Comparison of ENCODE assay signal across 1 cellular context in the genomic region with DNA sequence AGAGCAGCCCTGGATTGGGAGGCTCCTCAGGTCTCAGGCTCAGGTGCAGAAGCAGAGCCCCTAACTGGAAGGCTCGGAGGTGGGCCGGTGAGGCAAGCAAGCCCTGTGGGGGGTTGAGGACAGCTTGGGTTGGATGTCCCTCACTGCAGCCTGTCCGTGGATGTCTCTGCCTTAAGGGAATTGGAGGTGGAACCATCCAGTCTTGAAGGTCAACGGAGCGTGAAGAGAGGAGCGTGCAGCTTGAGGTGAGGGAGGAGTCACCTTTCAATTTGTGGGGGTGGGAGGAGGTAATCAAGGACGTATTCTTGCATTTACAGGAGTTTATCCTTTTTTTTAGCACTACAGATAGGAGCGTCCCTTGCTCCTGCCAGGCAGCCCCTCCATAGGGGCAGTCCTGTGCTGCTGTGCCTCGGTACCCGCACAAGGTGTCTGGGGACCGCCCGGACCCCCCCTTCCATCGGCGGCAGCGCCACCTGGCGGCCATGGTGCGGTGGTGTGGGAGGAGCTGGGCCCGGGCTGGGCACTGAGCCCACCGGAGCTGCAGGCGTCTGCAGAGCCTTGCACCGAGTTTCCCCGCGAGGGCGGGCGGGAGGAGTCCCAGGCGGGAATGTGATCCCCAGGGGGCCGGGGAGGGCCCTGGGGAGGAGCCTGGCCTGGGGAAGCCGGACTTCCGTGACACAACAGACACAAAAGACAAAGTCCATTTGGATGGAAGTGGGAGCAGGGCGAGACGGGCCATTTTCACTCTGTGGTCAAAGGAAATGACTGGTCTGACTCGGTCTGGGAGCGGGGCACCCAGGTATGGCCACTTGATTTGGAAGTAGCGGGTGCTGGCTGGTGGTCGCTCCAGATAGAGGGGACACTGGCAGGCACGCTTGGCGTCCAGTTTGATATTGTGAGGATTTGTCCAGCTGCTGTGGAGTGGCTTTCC.
A peak's percentile ranks its signal among the peaks of the same experiment; 100 is the strongest.
TF ChIP-seq lines count a peak whose summit lies in the region.

No MANE protein-coding gene starts in this region.

TF ChIP-seq in HepG2, 621 proteins besides CTCF, POLR2A, EP300 and RAD21 (continued from another document and continues in another):
- TF ChIP-seq, protein P1, sequence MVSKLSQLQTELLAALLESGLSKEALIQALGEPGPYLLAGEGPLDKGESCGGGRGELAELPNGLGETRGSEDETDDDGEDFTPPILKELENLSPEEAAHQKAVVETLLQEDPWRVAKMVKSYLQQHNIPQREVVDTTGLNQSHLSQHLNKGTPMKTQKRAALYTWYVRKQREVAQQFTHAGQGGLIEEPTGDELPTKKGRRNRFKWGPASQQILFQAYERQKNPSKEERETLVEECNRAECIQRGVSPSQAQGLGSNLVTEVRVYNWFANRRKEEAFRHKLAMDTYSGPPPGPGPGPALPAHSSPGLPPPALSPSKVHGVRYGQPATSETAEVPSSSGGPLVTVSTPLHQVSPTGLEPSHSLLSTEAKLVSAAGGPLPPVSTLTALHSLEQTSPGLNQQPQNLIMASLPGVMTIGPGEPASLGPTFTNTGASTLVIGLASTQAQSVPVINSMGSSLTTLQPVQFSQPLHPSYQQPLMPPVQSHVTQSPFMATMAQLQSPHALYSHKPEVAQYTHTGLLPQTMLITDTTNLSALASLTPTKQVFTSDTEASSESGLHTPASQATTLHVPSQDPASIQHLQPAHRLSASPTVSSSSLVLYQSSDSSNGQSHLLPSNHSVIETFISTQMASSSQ (IDR thresholded peaks at IDR 0.05; ENCODE audit: low read depth) = peak; percentile 24; the same call in 1 of the 2 replicates
- TF ChIP-seq, protein P1 (CRISPR knock-in tag; IDR thresholded peaks at IDR 0.05; ENCODE audit: borderline replicate concordance) = peak; percentile 63; the same call in 1 of the 2 replicates
- TF ChIP-seq RAD51 (IDR thresholded peaks at IDR 0.05; ENCODE audit: borderline replicate concordance) = no peak
- no peak for TF ChIP-seq REL (CRISPR knock-in tag; conservative IDR thresholded peaks at IDR 0.05)
- TF ChIP-seq ZNF746 (CRISPR knock-in tag; IDR thresholded peaks at IDR 0.05) = peak; percentile 80
- TF ChIP-seq MZF1 (CRISPR knock-in tag; IDR thresholded peaks at IDR 0.05; ENCODE audit: borderline replicate concordance) = no peak
- no peak for TF ChIP-seq KLF11 (CRISPR knock-in tag; IDR thresholded peaks at IDR 0.05)
- peak; percentile 93 for TF ChIP-seq SAP130 (CRISPR knock-in tag; IDR thresholded peaks at IDR 0.05; ENCODE audit: low read depth)
- peak; percentile 71 for TF ChIP-seq ASH2L (IDR thresholded peaks at IDR 0.05; ENCODE audit: insufficient read length, low read depth, low read length)
- no peak for TF ChIP-seq NONO (IDR thresholded peaks at IDR 0.05)
- TF ChIP-seq NONO (CRISPR knock-in tag; conservative IDR thresholded peaks at IDR 0.05) = 0 out of 2 replicates have a peak, but pooled peaks have one; percentile 44
- no peak for TF ChIP-seq SP2 (CRISPR knock-in tag; IDR thresholded peaks at IDR 0.05)
- TF ChIP-seq GABPB1 (CRISPR knock-in tag; IDR thresholded peaks at IDR 0.05) = peak; percentile 87
- TF ChIP-seq PAF1 (CRISPR knock-in tag; IDR thresholded peaks at IDR 0.05) = no peak
- peak; percentile 78 for TF ChIP-seq ZFY (CRISPR knock-in tag; IDR thresholded peaks at IDR 0.05)
- TF ChIP-seq ZNF441 (CRISPR knock-in tag; IDR thresholded peaks at IDR 0.05; ENCODE audit: borderline replicate concordance) = peak; percentile 93
- TF ChIP-seq ZNF562 (CRISPR knock-in tag; IDR thresholded peaks at IDR 0.05; ENCODE audit: borderline replicate concordance) = no peak
- peak; percentile 89 for TF ChIP-seq MED1 (CRISPR knock-in tag; IDR thresholded peaks at IDR 0.05)
- no peak for TF ChIP-seq ZNF841 (CRISPR knock-in tag; IDR thresholded peaks at IDR 0.05; ENCODE audit: borderline replicate concordance)
- no peak for TF ChIP-seq ZNF20 (CRISPR knock-in tag; IDR thresholded peaks at IDR 0.05)
- TF ChIP-seq ZNF329 (CRISPR knock-in tag; IDR thresholded peaks at IDR 0.05; ENCODE audit: low read depth) = no peak
- 0 out of 2 replicates have a peak, but pooled peaks have one; percentile 46 for TF ChIP-seq ZNF224 (CRISPR knock-in tag; IDR thresholded peaks at IDR 0.05)
- TF ChIP-seq, protein P2, sequence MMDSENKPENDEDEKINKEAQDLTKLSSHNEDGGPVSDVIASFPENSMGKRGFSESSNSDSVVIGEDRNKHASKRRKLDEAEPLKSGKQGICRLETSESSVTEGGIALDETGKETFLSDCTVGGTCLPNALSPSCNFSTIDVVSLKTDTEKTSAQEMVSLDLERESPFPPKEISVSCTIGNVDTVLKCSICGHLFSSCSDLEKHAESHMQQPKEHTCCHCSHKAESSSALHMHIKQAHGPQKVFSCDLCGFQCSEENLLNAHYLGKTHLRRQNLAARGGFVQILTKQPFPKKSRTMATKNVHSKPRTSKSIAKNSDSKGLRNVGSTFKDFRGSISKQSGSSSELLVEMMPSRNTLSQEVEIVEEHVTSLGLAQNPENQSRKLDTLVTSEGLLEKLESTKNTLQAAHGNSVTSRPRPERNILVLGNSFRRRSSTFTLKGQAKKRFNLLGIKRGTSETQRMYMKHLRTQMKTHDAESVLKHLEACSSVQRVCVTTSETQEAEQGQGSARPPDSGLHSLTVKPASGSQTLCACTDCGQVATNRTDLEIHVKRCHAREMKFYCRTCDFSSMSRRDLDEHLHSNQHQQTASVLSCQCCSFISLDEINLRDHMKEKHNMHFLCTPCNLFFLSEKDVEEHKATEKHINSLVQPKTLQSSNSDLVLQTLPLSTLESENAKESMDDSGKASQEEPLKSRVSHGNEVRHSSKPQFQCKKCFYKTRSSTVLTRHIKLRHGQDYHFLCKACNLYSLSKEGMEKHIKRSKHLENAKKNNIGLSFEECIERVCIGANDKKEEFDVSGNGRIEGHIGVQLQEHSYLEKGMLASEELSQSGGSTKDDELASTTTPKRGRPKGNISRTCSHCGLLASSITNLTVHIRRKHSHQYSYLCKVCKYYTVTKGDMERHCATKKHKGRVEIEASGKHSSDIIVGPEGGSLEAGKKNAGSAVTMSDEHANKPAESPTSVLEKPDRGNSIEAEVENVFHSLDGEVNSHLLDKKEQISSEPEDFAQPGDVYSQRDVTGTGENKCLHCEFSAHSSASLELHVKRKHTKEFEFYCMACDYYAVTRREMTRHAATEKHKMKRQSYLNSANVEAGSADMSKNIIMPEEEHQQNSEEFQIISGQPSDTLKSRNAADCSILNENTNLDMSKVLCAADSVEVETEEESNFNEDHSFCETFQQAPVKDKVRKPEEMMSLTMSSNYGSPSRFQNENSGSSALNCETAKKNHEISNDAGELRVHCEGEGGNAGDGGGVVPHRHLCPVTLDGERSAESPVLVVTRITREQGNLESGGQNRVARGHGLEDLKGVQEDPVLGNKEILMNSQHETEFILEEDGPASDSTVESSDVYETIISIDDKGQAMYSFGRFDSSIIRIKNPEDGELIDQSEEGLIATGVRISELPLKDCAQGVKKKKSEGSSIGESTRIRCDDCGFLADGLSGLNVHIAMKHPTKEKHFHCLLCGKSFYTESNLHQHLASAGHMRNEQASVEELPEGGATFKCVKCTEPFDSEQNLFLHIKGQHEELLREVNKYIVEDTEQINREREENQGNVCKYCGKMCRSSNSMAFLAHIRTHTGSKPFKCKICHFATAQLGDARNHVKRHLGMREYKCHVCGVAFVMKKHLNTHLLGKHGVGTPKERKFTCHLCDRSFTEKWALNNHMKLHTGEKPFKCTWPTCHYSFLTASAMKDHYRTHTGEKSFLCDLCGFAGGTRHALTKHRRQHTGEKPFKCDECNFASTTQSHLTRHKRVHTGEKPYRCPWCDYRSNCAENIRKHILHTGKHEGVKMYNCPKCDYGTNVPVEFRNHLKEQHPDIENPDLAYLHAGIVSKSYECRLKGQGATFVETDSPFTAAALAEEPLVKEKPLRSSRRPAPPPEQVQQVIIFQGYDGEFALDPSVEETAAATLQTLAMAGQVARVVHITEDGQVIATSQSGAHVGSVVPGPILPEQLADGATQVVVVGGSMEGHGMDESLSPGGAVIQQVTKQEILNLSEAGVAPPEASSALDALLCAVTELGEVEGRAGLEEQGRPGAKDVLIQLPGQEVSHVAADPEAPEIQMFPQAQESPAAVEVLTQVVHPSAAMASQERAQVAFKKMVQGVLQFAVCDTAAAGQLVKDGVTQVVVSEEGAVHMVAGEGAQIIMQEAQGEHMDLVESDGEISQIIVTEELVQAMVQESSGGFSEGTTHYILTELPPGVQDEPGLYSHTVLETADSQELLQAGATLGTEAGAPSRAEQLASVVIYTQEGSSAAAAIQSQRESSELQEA (CRISPR knock-in tag; IDR thresholded peaks at IDR 0.05; ENCODE audit: not compliant biosample characterization) = no peak
- TF ChIP-seq, protein P3, sequence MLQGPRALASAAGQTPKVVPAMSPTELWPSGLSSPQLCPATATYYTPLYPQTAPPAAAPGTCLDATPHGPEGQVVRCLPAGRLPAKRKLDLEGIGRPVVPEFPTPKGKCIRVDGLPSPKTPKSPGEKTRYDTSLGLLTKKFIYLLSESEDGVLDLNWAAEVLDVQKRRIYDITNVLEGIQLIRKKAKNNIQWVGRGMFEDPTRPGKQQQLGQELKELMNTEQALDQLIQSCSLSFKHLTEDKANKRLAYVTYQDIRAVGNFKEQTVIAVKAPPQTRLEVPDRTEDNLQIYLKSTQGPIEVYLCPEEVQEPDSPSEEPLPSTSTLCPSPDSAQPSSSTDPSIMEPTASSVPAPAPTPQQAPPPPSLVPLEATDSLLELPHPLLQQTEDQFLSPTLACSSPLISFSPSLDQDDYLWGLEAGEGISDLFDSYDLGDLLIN (CRISPR knock-in tag; IDR thresholded peaks at IDR 0.05; ENCODE audit: borderline replicate concordance) = peak; percentile 80; the same call in 1 of the 2 replicates
- TF ChIP-seq, protein P4, sequence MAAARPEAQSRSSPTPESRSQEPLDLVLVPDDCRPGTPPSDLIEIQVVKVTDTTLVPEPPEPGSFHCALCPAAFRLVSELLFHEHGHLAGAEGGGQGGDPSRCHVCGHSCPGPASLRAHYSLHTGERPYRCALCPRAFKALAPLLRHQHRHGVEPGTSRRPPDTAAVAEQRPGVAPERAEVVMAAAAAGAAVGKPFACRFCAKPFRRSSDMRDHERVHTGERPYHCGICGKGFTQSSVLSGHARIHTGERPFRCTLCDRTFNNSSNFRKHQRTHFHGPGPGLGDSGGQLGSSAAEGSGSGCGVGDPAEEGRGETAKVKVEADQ (CRISPR knock-in tag; IDR thresholded peaks at IDR 0.05; ENCODE audit: borderline replicate concordance) = no peak
- 0 out of 2 replicates have a peak, but pooled peaks have one; percentile 71 for TF ChIP-seq ZFP41 (CRISPR knock-in tag; IDR thresholded peaks at IDR 0.05; ENCODE audit: borderline replicate concordance)
- TF ChIP-seq HMGA1 (CRISPR knock-in tag; conservative IDR thresholded peaks at IDR 0.05) = no peak
- peak; percentile 69; the same call in 1 of the 2 replicates for TF ChIP-seq SMAD3 (CRISPR knock-in tag; IDR thresholded peaks at IDR 0.05)
- no peak for TF ChIP-seq HNRNPUL1 (IDR thresholded peaks at IDR 0.05; ENCODE audit: low read depth, low read length)
- peak; percentile 21; the same call in 1 of the 2 replicates for TF ChIP-seq GABPA (IDR thresholded peaks at IDR 0.05; ENCODE audit: low read depth, low read length)
- peak; percentile 75 for TF ChIP-seq GABPA (CRISPR knock-in tag; IDR thresholded peaks at IDR 0.05; ENCODE audit: low read depth)
- TF ChIP-seq ZSCAN29 (CRISPR knock-in tag; conservative IDR thresholded peaks at IDR 0.05) = peak; percentile 89; the same call in 1 of the 2 replicates
- TF ChIP-seq, protein P5, sequence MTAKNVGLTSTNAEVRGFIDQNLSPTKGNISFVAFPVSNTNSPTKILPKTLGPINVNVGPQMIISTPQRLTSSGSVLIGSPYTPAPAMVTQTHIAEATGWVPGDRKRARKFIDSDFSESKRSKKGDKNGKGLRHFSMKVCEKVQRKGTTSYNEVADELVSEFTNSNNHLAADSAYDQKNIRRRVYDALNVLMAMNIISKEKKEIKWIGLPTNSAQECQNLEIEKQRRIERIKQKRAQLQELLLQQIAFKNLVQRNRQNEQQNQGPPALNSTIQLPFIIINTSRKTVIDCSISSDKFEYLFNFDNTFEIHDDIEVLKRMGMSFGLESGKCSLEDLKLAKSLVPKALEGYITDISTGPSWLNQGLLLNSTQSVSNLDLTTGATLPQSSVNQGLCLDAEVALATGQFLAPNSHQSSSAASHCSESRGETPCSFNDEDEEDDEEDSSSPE (CRISPR knock-in tag; IDR thresholded peaks at IDR 0.05) = peak; percentile 91
- TF ChIP-seq RBFOX2 (IDR thresholded peaks at IDR 0.05; ENCODE audit: low read depth, low read length) = peak; percentile 66
- TF ChIP-seq, protein P6, sequence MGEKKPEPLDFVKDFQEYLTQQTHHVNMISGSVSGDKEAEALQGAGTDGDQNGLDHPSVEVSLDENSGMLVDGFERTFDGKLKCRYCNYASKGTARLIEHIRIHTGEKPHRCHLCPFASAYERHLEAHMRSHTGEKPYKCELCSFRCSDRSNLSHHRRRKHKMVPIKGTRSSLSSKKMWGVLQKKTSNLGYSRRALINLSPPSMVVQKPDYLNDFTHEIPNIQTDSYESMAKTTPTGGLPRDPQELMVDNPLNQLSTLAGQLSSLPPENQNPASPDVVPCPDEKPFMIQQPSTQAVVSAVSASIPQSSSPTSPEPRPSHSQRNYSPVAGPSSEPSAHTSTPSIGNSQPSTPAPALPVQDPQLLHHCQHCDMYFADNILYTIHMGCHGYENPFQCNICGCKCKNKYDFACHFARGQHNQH (CRISPR knock-in tag; IDR thresholded peaks at IDR 0.05) = peak; percentile 75; the same call in 1 of the 2 replicates
- TF ChIP-seq PHF20 (CRISPR knock-in tag; IDR thresholded peaks at IDR 0.05) = peak; percentile 81
- TF ChIP-seq, protein P7, sequence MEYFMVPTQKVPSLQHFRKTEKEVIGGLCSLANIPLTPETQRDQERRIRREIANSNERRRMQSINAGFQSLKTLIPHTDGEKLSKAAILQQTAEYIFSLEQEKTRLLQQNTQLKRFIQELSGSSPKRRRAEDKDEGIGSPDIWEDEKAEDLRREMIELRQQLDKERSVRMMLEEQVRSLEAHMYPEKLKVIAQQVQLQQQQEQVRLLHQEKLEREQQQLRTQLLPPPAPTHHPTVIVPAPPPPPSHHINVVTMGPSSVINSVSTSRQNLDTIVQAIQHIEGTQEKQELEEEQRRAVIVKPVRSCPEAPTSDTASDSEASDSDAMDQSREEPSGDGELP (IDR thresholded peaks at IDR 0.05; ENCODE audit: borderline replicate concordance, low read depth) = peak; percentile 55; the same call in 1 of the 2 replicates
- TF ChIP-seq, protein P8, sequence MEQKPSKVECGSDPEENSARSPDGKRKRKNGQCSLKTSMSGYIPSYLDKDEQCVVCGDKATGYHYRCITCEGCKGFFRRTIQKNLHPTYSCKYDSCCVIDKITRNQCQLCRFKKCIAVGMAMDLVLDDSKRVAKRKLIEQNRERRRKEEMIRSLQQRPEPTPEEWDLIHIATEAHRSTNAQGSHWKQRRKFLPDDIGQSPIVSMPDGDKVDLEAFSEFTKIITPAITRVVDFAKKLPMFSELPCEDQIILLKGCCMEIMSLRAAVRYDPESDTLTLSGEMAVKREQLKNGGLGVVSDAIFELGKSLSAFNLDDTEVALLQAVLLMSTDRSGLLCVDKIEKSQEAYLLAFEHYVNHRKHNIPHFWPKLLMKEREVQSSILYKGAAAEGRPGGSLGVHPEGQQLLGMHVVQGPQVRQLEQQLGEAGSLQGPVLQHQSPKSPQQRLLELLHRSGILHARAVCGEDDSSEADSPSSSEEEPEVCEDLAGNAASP (CRISPR knock-in tag; IDR thresholded peaks at IDR 0.05; ENCODE audit: borderline replicate concordance) = peak; percentile 82
